8 cellular contexts compared by ENCODE assay signal in genomic region chr7:114081606-114082425, GRCh38.
DNase-seq lines count a peak whose midpoint lies in the region; ATAC-seq, FAIRE-seq and TF ChIP-seq lines count a peak whose summit lies in the region.

No MANE protein-coding gene starts in this region.

- DNase-seq in AG09309 (ENCODE audit: low read depth): peak; percentile 49
- peak; percentile 50 for DNase-seq in NCI-H460 (ENCODE audit: extremely low read depth, low read depth)
- peak; percentile 70 for DNase-seq in bronchial epithelial cell (ENCODE audit: low read depth)
- no peak for DNase-seq in memory B cell (ENCODE audit: low spot score in 2 of 2)
- no peak for DNase-seq in stimulated activated CD4-positive, alpha-beta T cell treated with anti-CD3 and anti-CD28 coated beads, Interleukin-4, amount 100 ng/mL, for 24 hours
- DNase-seq in cerebellar nuclear complex (lab: John Stamatoyannopoulos, UW): no peak
- DNase-seq in GF-D8 (lab: John Stamatoyannopoulos, UW): no peak

- H3K36me3 Mint-ChIP-seq in memory B cell: no peaks in the 10 kb centered on the region

- H3K36me3 ChIP-seq in bronchial epithelial cell (ENCODE audit: control insufficient read depth, insufficient read depth, low read length): no peaks in the 10 kb centered on the region

- peaks cover 29% of the 10 kb centered on the region for H3K4me1 Mint-ChIP-seq in memory B cell

- no peaks in the 10 kb centered on the region for H3K9me3 Mint-ChIP-seq in memory B cell

- H3K27me3 Mint-ChIP-seq in memory B cell: peaks cover 33% of the 10 kb centered on the region

- TF ChIP-seq CTCF in AG09309 (IDR thresholded peaks at IDR 0.05; ENCODE audit: control insufficient read depth, insufficient read depth, low read depth, low read length, missing control alignments): peak; percentile 43
- TF ChIP-seq CTCF in bronchial epithelial cell (IDR thresholded peaks at IDR 0.05; ENCODE audit: insufficient read depth, low read length, severe bottlenecking): peak; percentile 44

- H3K27ac Mint-ChIP-seq in memory B cell: no peak overlapping the region

- ATAC-seq in GM18868 (IDR thresholded peaks at IDR 0.05; ENCODE audit: unreplicated experiment) (peak; percentile 31), memory B cell (ENCODE audit: low read depth) (peak; percentile 33)

- no peak for FAIRE-seq in bronchial epithelial cell (lab: Jason Lieb, UNC)

- peak overlapping the region; percentile 1 for H3K4me3 ChIP-seq in AG09309 (ENCODE audit: control insufficient read depth, low read depth, low read length)
- no peak overlapping the region for H3K4me3 ChIP-seq in bronchial epithelial cell (ENCODE audit: low read depth, low read length)

- H3K4me3 Mint-ChIP-seq in memory B cell: no peak overlapping the region

- H3K27me3 ChIP-seq in bronchial epithelial cell (ENCODE audit: control insufficient read depth, insufficient read depth, low read length): peaks cover 4% of the 10 kb centered on the region

Comparison
In these comparisons a context has a peak if more than half of its experiments do, and no peak if none do; other contexts are left out.
1. DNase-seq: peak in AG09309 (single experiment), NCI-H460 (single experiment) and bronchial epithelial cell (single experiment); none in memory B cell (0 of 2), stimulated activated CD4-positive, alpha-beta T cell treated with anti-CD3 and anti-CD28 coated beads, Interleukin-4, amount 100 ng/mL, for 24 hours (single experiment), cerebellar nuclear complex (0 of 2) and GF-D8 (single experiment).